Comparison of ENCODE assay signal across 10 cellular contexts in genomic region chr4:154049457-154050181, GRCh38.
A peak's percentile ranks its signal among the peaks of the same experiment; 100 is the strongest.
DNase-seq lines count a peak whose midpoint lies in the region; ATAC-seq and TF ChIP-seq lines count a peak whose summit lies in the region.
"Had no signal": no experiment of that assay in that cellular context is flagged by ENCODE, and none has a peak within 500 bp of the region (broad histone marks: within the 10 kb centered on the region; RNA-seq: fewer than 3 reads in every experiment).

No MANE protein-coding gene starts in this region.

- no peak for TF ChIP-seq POLR2A in NB4 (IDR thresholded peaks at IDR 0.05; ENCODE audit: extremely low read depth, insufficient read length)

- TF ChIP-seq CTCF in NB4 (IDR thresholded peaks at IDR 0.05; ENCODE audit: low read depth, low read length), result peak; percentile 47
- TF ChIP-seq CTCF in omental fat pad (IDR thresholded peaks at IDR 0.05), result no peak

- no peak overlapping the region for H3K4me3 ChIP-seq in NB4 (ENCODE audit: low read depth, low read length)
- H3K4me3 ChIP-seq: skin epidermis had no signal

- DNase-seq in GM04504 (ENCODE audit: low read depth) (peak; percentile 65), NB4 (ENCODE audit: low read depth) (peak; percentile 27), dedifferentiated amniotic fluid mesenchymal stem cell (ENCODE audit: extremely low spot score) (peak; percentile 98), omental fat pad (ENCODE audit: low spot score) (no peak)
- DNase-seq in activated CD4-positive, alpha-beta T cell treated with anti-CD3 and anti-CD28 coated beads for 48 hours, result no peak

- ATAC-seq in omental fat pad (ENCODE audit: low FRiP score) (peak; percentile 86), GM18502 (IDR thresholded peaks at IDR 0.05; ENCODE audit: poor library complexity, unreplicated experiment) (no peak), HG02798 (IDR thresholded peaks at IDR 0.05; ENCODE audit: poor library complexity, unreplicated experiment) (no peak), GM18870 (IDR thresholded peaks at IDR 0.05; ENCODE audit: unreplicated experiment) (no peak)
- ATAC-seq: Panc1 had no signal

Comparison
In these comparisons a context has a peak if more than half of its experiments do, and no peak if none do; other contexts are left out.
1. DNase-seq: peak in GM04504 (single experiment), NB4 (single experiment) and dedifferentiated amniotic fluid mesenchymal stem cell (single experiment); none in omental fat pad (single experiment) and activated CD4-positive, alpha-beta T cell treated with anti-CD3 and anti-CD28 coated beads for 48 hours (single experiment).